Comparison of ENCODE assay signal across 19 cellular contexts in the genomic region with DNA sequence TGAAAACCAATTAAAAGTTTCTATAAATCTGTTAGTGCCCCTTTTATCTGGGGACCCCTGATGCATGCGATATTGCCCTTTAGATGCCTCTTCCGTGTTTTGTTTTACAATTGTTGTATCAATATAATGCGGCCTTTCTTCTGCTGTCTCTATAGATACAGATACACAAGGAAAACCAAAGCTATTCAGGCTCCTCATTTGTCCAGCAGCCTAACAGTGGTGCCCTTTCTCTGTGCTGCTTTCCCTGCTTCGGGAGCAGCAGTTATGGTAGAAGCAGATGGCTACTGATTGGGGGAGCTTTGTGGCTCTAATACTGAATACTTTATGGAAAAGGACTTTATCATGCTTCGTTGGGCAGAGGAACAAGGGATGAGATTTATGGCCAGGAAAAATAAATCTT. TPM values are rescaled to one million over a fixed set of nuclear protein-coding genes. Genes with fewer than 3 reads are reported as not detected.
DNase-seq lines count a peak whose midpoint lies in the region; ATAC-seq and TF ChIP-seq lines count a peak whose summit lies in the region.
"Had no signal": no experiment of that assay in that cellular context is flagged by ENCODE, and none has a peak within 500 bp of the region (broad histone marks: within the 10 kb centered on the region; RNA-seq: fewer than 3 reads in every experiment).

No MANE protein-coding gene starts in this region.

- H3K27ac Mint-ChIP-seq in activated naive CD8-positive, alpha-beta T cell: no peak overlapping the region
- H3K27ac Mint-ChIP-seq in activated naive CD8-positive, alpha-beta T cell treated with anti-CD3 and anti-CD28 coated beads, Interleukin-2, amount 50 U/mL, for 24 hours: no peak overlapping the region
- H3K27ac Mint-ChIP-seq in activated B cell treated with CpG ODN at 0.5 μM for 24 hours: no peak overlapping the region
- no peak overlapping the region for H3K27ac Mint-ChIP-seq in type B pancreatic cell
- H3K27ac Mint-ChIP-seq: activated CD8-positive, alpha-beta T cell treated with anti-CD3 and anti-CD28 coated beads for 36 hours; progenitor cell of endocrine pancreas; stimulated activated naive CD8-positive, alpha-beta T cell treated with anti-CD3 and anti-CD28 coated beads, Interleukin-15, amount 100 ng/mL, for 72 hours had no signal

- no peak for ATAC-seq in activated naive CD8-positive, alpha-beta T cell treated with anti-CD3 and anti-CD28 coated beads, Interleukin-2, amount 50 U/mL, for 24 hours
- ATAC-seq in activated B cell treated with CpG ODN at 0.5 μM for 24 hours (ENCODE audit: low read depth): no peak
- ATAC-seq in HG03045 (IDR thresholded peaks at IDR 0.05; ENCODE audit: unreplicated experiment): no peak
- ATAC-seq: activated CD8-positive, alpha-beta T cell treated with anti-CD3 and anti-CD28 coated beads for 36 hours; stimulated activated naive CD8-positive, alpha-beta T cell treated with anti-CD3 and anti-CD28 coated beads, Interleukin-15, amount 100 ng/mL, for 72 hours had no signal

- H3K36me3 Mint-ChIP-seq in activated naive CD8-positive, alpha-beta T cell: no peaks in the 10 kb centered on the region
- H3K36me3 Mint-ChIP-seq in activated naive CD8-positive, alpha-beta T cell treated with anti-CD3 and anti-CD28 coated beads, Interleukin-2, amount 50 U/mL, for 24 hours (ENCODE audit: low read depth): peaks cover 2% of the 10 kb centered on the region
- H3K36me3 Mint-ChIP-seq in activated B cell treated with CpG ODN at 0.5 μM for 24 hours (ENCODE audit: low read depth) (peaks cover 11% of the 10 kb centered on the region), type B pancreatic cell (no peaks in the 10 kb centered on the region)

- H3K9me3 Mint-ChIP-seq in activated naive CD8-positive, alpha-beta T cell (ENCODE audit: low read depth): no peaks in the 10 kb centered on the region
- H3K9me3 Mint-ChIP-seq in activated naive CD8-positive, alpha-beta T cell treated with anti-CD3 and anti-CD28 coated beads, Interleukin-2, amount 50 U/mL, for 24 hours: no peaks in the 10 kb centered on the region
- H3K9me3 Mint-ChIP-seq in activated B cell treated with CpG ODN at 0.5 μM for 24 hours: no peaks in the 10 kb centered on the region
- H3K9me3 Mint-ChIP-seq in type B pancreatic cell: no peaks in the 10 kb centered on the region
- H3K9me3 Mint-ChIP-seq: activated CD8-positive, alpha-beta T cell treated with anti-CD3 and anti-CD28 coated beads for 36 hours; stimulated activated naive CD8-positive, alpha-beta T cell treated with anti-CD3 and anti-CD28 coated beads, Interleukin-15, amount 100 ng/mL, for 72 hours had no signal

- intact Hi-C loops in activated B cell treated with CpG ODN at 0.5 μM for 24 hours (cut with micrococcal nuclease): loop anchor here (10.0 kb wide), 1 partner anchor 582 kb away; no protein-coding TSS in a partner anchor

- TF ChIP-seq CTCF in activated B cell treated with CpG ODN at 0.5 μM for 24 hours (IDR thresholded peaks at IDR 0.05) (no peak), type B pancreatic cell (conservative IDR thresholded peaks at IDR 0.05) (no peak)

- CTCF ChIA-PET in activated B cell treated with CpG ODN at 0.5 μM for 24 hours (lab: Charles Lee): interaction anchor here (1.0 to 6.7 kb wide), 9 partner anchors 9 to 119 kb away, joined by 3 to 100 read pairs (median 12); partner anchors contain the start of genes ANTXR2 and PRDM8

- H3K4me3 Mint-ChIP-seq in activated naive CD8-positive, alpha-beta T cell: peak overlapping the region; percentile 2
- no peak overlapping the region for H3K4me3 Mint-ChIP-seq in activated naive CD8-positive, alpha-beta T cell treated with anti-CD3 and anti-CD28 coated beads, Interleukin-2, amount 50 U/mL, for 24 hours
- H3K4me3 Mint-ChIP-seq in activated B cell treated with CpG ODN at 0.5 μM for 24 hours (peak overlapping the region; percentile 97), type B pancreatic cell (peak overlapping the region; percentile 17)

- no peaks in the 10 kb centered on the region for H3K27me3 Mint-ChIP-seq in activated naive CD8-positive, alpha-beta T cell
- H3K27me3 Mint-ChIP-seq in activated naive CD8-positive, alpha-beta T cell treated with anti-CD3 and anti-CD28 coated beads, Interleukin-2, amount 50 U/mL, for 24 hours: peaks cover 18% of the 10 kb centered on the region
- no peaks in the 10 kb centered on the region for H3K27me3 Mint-ChIP-seq in activated B cell treated with CpG ODN at 0.5 μM for 24 hours
- H3K27me3 Mint-ChIP-seq in type B pancreatic cell: peaks cover 97% of the 10 kb centered on the region

- H3K4me1 Mint-ChIP-seq in activated naive CD8-positive, alpha-beta T cell (ENCODE audit: low read depth): peaks cover 38% of the 10 kb centered on the region
- H3K4me1 Mint-ChIP-seq in activated naive CD8-positive, alpha-beta T cell treated with anti-CD3 and anti-CD28 coated beads, Interleukin-2, amount 50 U/mL, for 24 hours: peaks cover 37% of the 10 kb centered on the region
- peaks cover 44% of the 10 kb centered on the region for H3K4me1 Mint-ChIP-seq in activated B cell treated with CpG ODN at 0.5 μM for 24 hours
- H3K4me1 Mint-ChIP-seq in type B pancreatic cell (ENCODE audit: unreplicated experiment): peaks cover 31% of the 10 kb centered on the region

- POLR2A ChIA-PET in activated B cell treated with CpG ODN at 0.5 μM for 24 hours (lab: Charles Lee): interaction anchor here (0.7 to 6.5 kb wide), 5 partner anchors 10 to 1397 kb away, joined by 3 to 61 read pairs (median 32); partner anchors contain the start of genes ANTXR2 and PRDM8

- DNase-seq in activated naive CD8-positive, alpha-beta T cell treated with anti-CD3 and anti-CD28 coated beads, Interleukin-2, amount 50 U/mL, for 24 hours: no peak
- DNase-seq in activated B cell treated with CpG ODN at 0.5 μM for 24 hours (no peak), left kidney (ENCODE audit: low read depth, low spot score) (peak; percentile 12), type B pancreatic cell (ENCODE audit: extremely low spot score, unreplicated experiment) (no peak), NCI-H2029 treated with DMSO at 0.1 percent for 48 hours (lab: John Stamatoyannopoulos, UW) (no peak)
- DNase-seq in stimulated activated CD4-positive, alpha-beta T cell treated with anti-CD3 and anti-CD28 coated beads, Interleukin-4, amount 100 ng/mL, for 24 hours: no peak
- DNase-seq: activated CD8-positive, alpha-beta T cell treated with anti-CD3 and anti-CD28 coated beads for 36 hours; activated effector memory CD4-positive, alpha-beta T cell treated with anti-CD3 and anti-CD28 coated beads, Interleukin-2, amount 50 U/mL, for 16 hours; colonic mucosa; erythroblast; KG1; NCI-H1105 treated with DMSO at 0.1 percent for 48 hours; SHP77 treated with DMSO at 0.1 percent for 48 hours; spleen; stimulated activated naive CD8-positive, alpha-beta T cell treated with anti-CD3 and anti-CD28 coated beads, Interleukin-15, amount 100 ng/mL, for 72 hours had no signal

RNA-seq across cellular contexts. Expression of gene PRDM8, which starts 10.6 kb away (rescaled TPM):
- 9.0 and 11.6 TPM in 2 replicates for total RNA-seq in activated B cell treated with CpG ODN at 0.5 μM for 24 hours
- total RNA-seq in type B pancreatic cell (ENCODE audit: low replicate concordance): 1.5 and 6.2 TPM in 2 replicates
- total RNA-seq: ascending aorta had no signal
